8 cellular contexts compared by ENCODE assay signal in genomic region chr9:91419222-91420191, GRCh38. TPM values are rescaled to one million over a fixed set of nuclear protein-coding genes. Genes with fewer than 3 reads are reported as not detected.
A peak's percentile ranks its signal among the peaks of the same experiment; 100 is the strongest.
DNase-seq lines count a peak whose midpoint lies in the region; ATAC-seq and TF ChIP-seq lines count a peak whose summit lies in the region.

No MANE protein-coding gene starts in this region.

- H3K36me3 ChIP-seq in heart right ventricle, result no peaks in the 10 kb centered on the region

- peak overlapping the region; percentile 81 for H3K4me3 Mint-ChIP-seq in activated CD4-positive, alpha-beta memory T cell treated with anti-CD3 and anti-CD28 coated beads, Interleukin-2, amount 10 ng/mL, durations not matched to agents 7 days and 5 days
- H3K4me3 Mint-ChIP-seq in stimulated activated naive B cell treated with anti-CD40 and anti-IgM and Interleukin-4, amounts not matched to agents 10 μg/mL and 1 μg/mL and 100 μg/mL, for 72 hours, result peak overlapping the region; percentile 100
- no peak overlapping the region for H3K4me3 Mint-ChIP-seq in mesothelial cell of epicardium

- H3K27me3 ChIP-seq in heart right ventricle, result no peaks in the 10 kb centered on the region

- peak overlapping the region in 1 of 10 donors; percentile 17 for H3K4me3 ChIP-seq in heart right ventricle

- WGBS in heart right ventricle, 2 donors, result 56 to 62% methylated on average over 10 of the region's 10 CpGs

- H3K9me3 Mint-ChIP-seq in activated CD4-positive, alpha-beta memory T cell treated with anti-CD3 and anti-CD28 coated beads, Interleukin-2, amount 10 ng/mL, durations not matched to agents 7 days and 5 days, result no peaks in the 10 kb centered on the region
- H3K9me3 Mint-ChIP-seq in stimulated activated naive B cell treated with anti-CD40 and anti-IgM and Interleukin-4, amounts not matched to agents 10 μg/mL and 1 μg/mL and 100 μg/mL, for 72 hours, result no peaks in the 10 kb centered on the region
- no peaks in the 10 kb centered on the region for H3K9me3 Mint-ChIP-seq in mesothelial cell of epicardium

- peak overlapping the region; percentile 84 for H3K27ac Mint-ChIP-seq in activated CD4-positive, alpha-beta memory T cell treated with anti-CD3 and anti-CD28 coated beads, Interleukin-2, amount 10 ng/mL, durations not matched to agents 7 days and 5 days
- peak overlapping the region; percentile 47 for H3K27ac Mint-ChIP-seq in stimulated activated naive B cell treated with anti-CD40 and anti-IgM and Interleukin-4, amounts not matched to agents 10 μg/mL and 1 μg/mL and 100 μg/mL, for 72 hours
- no peak overlapping the region for H3K27ac Mint-ChIP-seq in mesothelial cell of epicardium

- ATAC-seq in heart right ventricle, result peak in 1 of 8 donors; percentile 33
- ATAC-seq in stimulated activated naive B cell treated with anti-CD40 and anti-IgM and Interleukin-4, amounts not matched to agents 10 μg/mL and 1 μg/mL and 100 μg/mL, for 72 hours (replicated peaks), result peak; percentile 5 to 10
- ATAC-seq in HG03196 (IDR thresholded peaks at IDR 0.05; ENCODE audit: unreplicated experiment), result no peak

- TF ChIP-seq CTCF in heart right ventricle (IDR thresholded peaks at IDR 0.05) (no peak), mesothelial cell of epicardium (IDR thresholded peaks at IDR 0.05; ENCODE audit: unreplicated experiment) (no peak)

- DNase-seq in stimulated activated naive CD4-positive, alpha-beta T cell treated with Interleukin-2 at 50 U/mL for 16 hours (lab: John Stamatoyannopoulos, UW), result peak; percentile 16
- no peak for DNase-seq in stimulated activated naive CD4-positive, alpha-beta T cell (lab: John Stamatoyannopoulos, UW)
- DNase-seq in activated CD4-positive, alpha-beta memory T cell treated with anti-CD3 and anti-CD28 coated beads, Interleukin-2, amount 10 ng/mL, durations not matched to agents 7 days and 5 days, result no peak
- DNase-seq in heart right ventricle (peak in 1 of 2 donors; percentile 28), NCI-H2107 (lab: John Stamatoyannopoulos, UW) (no peak), mesothelial cell of epicardium (ENCODE audit: low spot score in 2 of 2, unreplicated experiment in 2 of 2) (no peak)
- DNase-seq in stimulated activated naive B cell treated with anti-CD40 and anti-IgM and Interleukin-4, amounts not matched to agents 10 μg/mL and 1 μg/mL and 100 μg/mL, for 72 hours, result no peak

- H3K4me1 Mint-ChIP-seq in activated CD4-positive, alpha-beta memory T cell treated with anti-CD3 and anti-CD28 coated beads, Interleukin-2, amount 10 ng/mL, durations not matched to agents 7 days and 5 days, result peaks cover 62% of the 10 kb centered on the region
- H3K4me1 Mint-ChIP-seq in stimulated activated naive B cell treated with anti-CD40 and anti-IgM and Interleukin-4, amounts not matched to agents 10 μg/mL and 1 μg/mL and 100 μg/mL, for 72 hours, result peaks cover 29 to 56% of the 10 kb centered on the region in 2 donors
- peaks cover 48% of the 10 kb centered on the region for H3K4me1 Mint-ChIP-seq in mesothelial cell of epicardium

- no peaks in the 10 kb centered on the region for H3K9me3 ChIP-seq in heart right ventricle

- peaks cover 0 to 79% (median 49%) of the 10 kb centered on the region in 9 donors for H3K4me1 ChIP-seq in heart right ventricle

- peaks cover 54% of the 10 kb centered on the region for H3K36me3 Mint-ChIP-seq in activated CD4-positive, alpha-beta memory T cell treated with anti-CD3 and anti-CD28 coated beads, Interleukin-2, amount 10 ng/mL, durations not matched to agents 7 days and 5 days (ENCODE audit: low read depth)
- peaks cover 40 to 64% of the 10 kb centered on the region in 2 donors for H3K36me3 Mint-ChIP-seq in stimulated activated naive B cell treated with anti-CD40 and anti-IgM and Interleukin-4, amounts not matched to agents 10 μg/mL and 1 μg/mL and 100 μg/mL, for 72 hours
- no peaks in the 10 kb centered on the region for H3K36me3 Mint-ChIP-seq in mesothelial cell of epicardium

- H3K27me3 Mint-ChIP-seq in activated CD4-positive, alpha-beta memory T cell treated with anti-CD3 and anti-CD28 coated beads, Interleukin-2, amount 10 ng/mL, durations not matched to agents 7 days and 5 days, result no peaks in the 10 kb centered on the region
- no peaks in the 10 kb centered on the region for H3K27me3 Mint-ChIP-seq in stimulated activated naive B cell treated with anti-CD40 and anti-IgM and Interleukin-4, amounts not matched to agents 10 μg/mL and 1 μg/mL and 100 μg/mL, for 72 hours
- H3K27me3 Mint-ChIP-seq in mesothelial cell of epicardium (ENCODE audit: low read depth), result peaks cover 10% of the 10 kb centered on the region

- H3K27ac ChIP-seq in heart right ventricle, result peak overlapping the region in 7 of 10 donors; percentile 54 to 96 (median 92)

- CTCF ChIA-PET in activated CD4-positive, alpha-beta memory T cell treated with anti-CD3 and anti-CD28 coated beads, Interleukin-2, amount 10 ng/mL, durations not matched to agents 7 days and 5 days (lab: Charles Lee), result interaction anchor here (2.7 kb wide), 1 partner anchor 60 kb away, joined by 18 read pairs; no protein-coding TSS in a partner anchor

- POLR2A ChIA-PET in activated CD4-positive, alpha-beta memory T cell treated with anti-CD3 and anti-CD28 coated beads, Interleukin-2, amount 10 ng/mL, durations not matched to agents 7 days and 5 days (lab: Charles Lee), result interaction anchor here (0.9 to 10.3 kb wide), 11 partner anchors 10 to 382 kb away, joined by 3 to 296 read pairs (median 9); partner anchors contain the start of gene AUH

- intact Hi-C loops in heart right ventricle (cut with DNase I), result loop anchor here in 9 of 10 donors (2.0 to 10.0 kb wide), 15 partner anchors 57 to 495 kb away; partner anchors contain the start of gene AUH (in 4 of the 9)

RNA-seq across cellular contexts. Expression of gene NFIL3, which starts 4.1 kb away (rescaled TPM):
- 100 to 1,000 TPM in 1 of 2 experiments, 10 to 100 TPM in 1; 98.9 to 100 TPM for total RNA-seq in activated CD4-positive, alpha-beta memory T cell treated with anti-CD3 and anti-CD28 coated beads, Interleukin-2, amount 10 ng/mL, durations not matched to agents 7 days and 5 days
- total RNA-seq in heart right ventricle (10 to 100 TPM; 18.6 to 88.0 (median 30.5) TPM), mesothelial cell of epicardium (25.8 to 28.1 TPM (median 26.3 TPM) in 3 replicates)
- 10 to 100 TPM; 10.8 to 24.7 TPM for polyA plus RNA-seq in heart right ventricle

RNA-seq across cellular contexts. Expression of gene AUH, which starts 57.8 kb away (rescaled TPM):
- 10 to 100 TPM; 34.8 to 39.3 TPM for total RNA-seq in activated CD4-positive, alpha-beta memory T cell treated with anti-CD3 and anti-CD28 coated beads, Interleukin-2, amount 10 ng/mL, durations not matched to agents 7 days and 5 days
- 10 to 100 TPM; 30.6 to 51.3 (median 44.2) TPM for total RNA-seq in heart right ventricle
- 10 to 100 TPM; 16.3 to 56.3 TPM for polyA plus RNA-seq in heart right ventricle
- total RNA-seq in mesothelial cell of epicardium, result 23.7 to 24.8 TPM (median 24.1 TPM) in 3 replicates
